ENCODE assay signal across 5 cellular contexts in the genomic region with DNA sequence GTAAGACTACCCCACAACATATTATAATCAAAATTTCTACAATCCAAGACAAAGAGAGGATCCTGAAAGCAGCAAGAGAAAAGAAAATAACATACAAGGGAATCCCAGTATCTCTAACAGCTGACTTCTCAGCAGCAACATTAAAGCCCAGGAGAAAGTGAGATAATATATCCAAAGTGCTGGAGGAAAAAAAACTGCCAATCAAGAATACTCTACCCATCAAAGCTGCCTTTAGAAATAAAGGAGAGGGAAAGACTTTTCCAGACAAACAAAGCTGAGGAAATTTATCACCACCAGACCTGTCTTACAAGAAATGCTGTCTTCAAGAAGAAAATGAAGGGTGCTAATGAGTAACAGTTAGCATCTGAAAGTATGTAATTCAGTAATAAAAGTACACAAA.
"Had no signal": no experiment of that assay in that cellular context is flagged by ENCODE, and none has a peak within 500 bp of the region (broad histone marks: within the 10 kb centered on the region; RNA-seq: fewer than 3 reads in every experiment).

No MANE protein-coding gene starts in this region.

- H3K4me3 ChIP-seq: K562 had no signal

- H3K27ac ChIP-seq: HL-60 had no signal

- DNase-seq: IMR-90, KBM-7, KG1 had no signal
